25 cellular contexts compared by ENCODE assay signal in the genomic region with DNA sequence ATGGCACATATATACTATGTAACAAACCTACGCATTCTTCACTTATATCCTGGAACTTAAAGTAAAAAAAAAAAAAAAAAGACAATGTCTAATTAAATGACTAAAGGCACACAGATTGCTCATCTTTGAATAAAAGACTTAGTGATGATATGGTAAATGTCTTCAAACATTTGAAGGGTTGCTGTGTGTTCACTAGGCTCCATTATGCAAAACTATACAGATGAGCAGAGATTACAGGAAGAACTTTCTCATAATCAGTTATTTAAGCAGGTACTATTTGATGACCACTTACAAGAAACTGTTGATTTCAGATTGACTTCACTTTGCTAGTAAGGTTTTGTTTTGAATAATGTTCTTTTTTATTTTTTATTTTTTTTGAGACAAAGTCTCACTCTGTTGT. TPM values are rescaled to one million over a fixed set of nuclear protein-coding genes. Genes with fewer than 3 reads are reported as not detected.
DNase-seq lines count a peak whose midpoint lies in the region; ATAC-seq and TF ChIP-seq lines count a peak whose summit lies in the region.
"Had no signal": no experiment of that assay in that cellular context is flagged by ENCODE, and none has a peak within 500 bp of the region (broad histone marks: within the 10 kb centered on the region; RNA-seq: fewer than 3 reads in every experiment).

No MANE protein-coding gene starts in this region.

- H3K27me3 ChIP-seq in H7 (ENCODE audit: control insufficient read depth, insufficient read depth, low read length), result no peaks in the 10 kb centered on the region
- H3K27me3 ChIP-seq: BE2C, BLaER1 had no signal

- peaks cover 38% of the 10 kb centered on the region for H3K27me3 Mint-ChIP-seq in activated T-cell treated with anti-CD3 and anti-CD28 coated beads, Interleukin-2, amount 50 U/mL, for 72 hours (ENCODE audit: low read depth)
- H3K27me3 Mint-ChIP-seq in natural killer cell treated with Interleukin-12 subunit alpha and Interleukin-12 subunit beta and Interleukin-15 and Interleukin-18, amount 100 ng/mL, for 72 hours, result peaks cover 17 to 21% of the 10 kb centered on the region in 2 donors
- H3K27me3 Mint-ChIP-seq in natural killer cell (ENCODE audit: low read depth in 2 of 2), result peaks cover 17 to 36% of the 10 kb centered on the region in 2 donors

- no peak for TF ChIP-seq CTCF in natural killer cell (IDR thresholded peaks at IDR 0.05)

- H3K4me3 ChIP-seq in H7 (ENCODE audit: insufficient read depth, low read depth, low read length), result no peak overlapping the region
- H3K4me3 ChIP-seq: BLaER1, GM12878 had no signal

- no peak overlapping the region for H3K27ac Mint-ChIP-seq in activated T-cell treated with anti-CD3 and anti-CD28 coated beads, Interleukin-2, amount 50 U/mL, for 72 hours
- H3K27ac Mint-ChIP-seq in natural killer cell treated with Interleukin-12 subunit alpha and Interleukin-12 subunit beta and Interleukin-15 and Interleukin-18, amount 100 ng/mL, for 72 hours, result peak overlapping the region in 1 of 2 donors; percentile 2
- no peak overlapping the region for H3K27ac Mint-ChIP-seq in natural killer cell
- H3K27ac Mint-ChIP-seq: CD14-positive monocyte; CD4-positive, alpha-beta memory T cell; CD4-positive, CD25-positive, alpha-beta regulatory T cell; CD8-positive, alpha-beta memory T cell had no signal

- intact Hi-C loops in natural killer cell (cut with micrococcal nuclease), result no loop called here

- ATAC-seq in activated T-cell treated with anti-CD3 and anti-CD28 coated beads, Interleukin-2, amount 50 U/mL, for 72 hours (replicated peaks in 1 of 2), result peak; percentile 70 to 81
- peak in 1 of 2 donors; percentile 38 for ATAC-seq in natural killer cell treated with Interleukin-12 subunit alpha and Interleukin-12 subunit beta and Interleukin-15 and Interleukin-18, amount 100 ng/mL, for 72 hours
- no peak for ATAC-seq in natural killer cell
- ATAC-seq: GM12878 had no signal

- peaks cover 12% of the 10 kb centered on the region for H3K4me1 Mint-ChIP-seq in activated T-cell treated with anti-CD3 and anti-CD28 coated beads, Interleukin-2, amount 50 U/mL, for 72 hours (ENCODE audit: low read depth)
- no peaks in the 10 kb centered on the region for H3K4me1 Mint-ChIP-seq in natural killer cell treated with Interleukin-12 subunit alpha and Interleukin-12 subunit beta and Interleukin-15 and Interleukin-18, amount 100 ng/mL, for 72 hours (ENCODE audit: low read depth in 2 of 2)
- no peaks in the 10 kb centered on the region for H3K4me1 Mint-ChIP-seq in natural killer cell
- H3K4me1 Mint-ChIP-seq: CD14-positive monocyte; CD4-positive, alpha-beta memory T cell; CD4-positive, CD25-positive, alpha-beta regulatory T cell; CD8-positive, alpha-beta memory T cell had no signal

- no peaks in the 10 kb centered on the region for H3K9me3 Mint-ChIP-seq in activated T-cell treated with anti-CD3 and anti-CD28 coated beads, Interleukin-2, amount 50 U/mL, for 72 hours
- no peaks in the 10 kb centered on the region for H3K9me3 Mint-ChIP-seq in natural killer cell treated with Interleukin-12 subunit alpha and Interleukin-12 subunit beta and Interleukin-15 and Interleukin-18, amount 100 ng/mL, for 72 hours
- H3K9me3 Mint-ChIP-seq in natural killer cell, result no peaks in the 10 kb centered on the region
- H3K9me3 Mint-ChIP-seq: CD4-positive, alpha-beta memory T cell; CD8-positive, alpha-beta memory T cell had no signal

- no peak for DNase-seq in activated T-cell treated with anti-CD3 and anti-CD28 coated beads, Interleukin-2, amount 50 U/mL, for 72 hours
- DNase-seq in activated T-cell treated with anti-CD3 and anti-CD28 coated beads, Interleukin-2, amount 50 U/mL, for 48 hours, result no peak
- no peak for DNase-seq in natural killer cell treated with Interleukin-12 subunit alpha and Interleukin-12 subunit beta and Interleukin-15 and Interleukin-18, amount 100 ng/mL, for 72 hours (ENCODE audit: low spot score)
- DNase-seq in natural killer cell (no peak), H7 (no peak)
- DNase-seq: 8988T; ACHN; BE2C; C1 segment of cervical spinal cord; CD4-positive, alpha-beta memory T cell; CD4-positive, CD25-positive, alpha-beta regulatory T cell; CD8-positive, alpha-beta memory T cell; COR-L47; DMS 273 treated with DMSO at 0.1 percent for 48 hours; DMS153; DMS53; DMS79; DND-41; EL; GDM1 had no signal

- H3K36me3 ChIP-seq in H7 (replicated peaks; ENCODE audit: control insufficient read depth, insufficient read depth, low read length), result no peaks in the 10 kb centered on the region
- H3K36me3 ChIP-seq: BE2C, BLaER1 had no signal

- no peak overlapping the region for H3K4me3 Mint-ChIP-seq in activated T-cell treated with anti-CD3 and anti-CD28 coated beads, Interleukin-2, amount 50 U/mL, for 72 hours
- H3K4me3 Mint-ChIP-seq in natural killer cell treated with Interleukin-12 subunit alpha and Interleukin-12 subunit beta and Interleukin-15 and Interleukin-18, amount 100 ng/mL, for 72 hours, result peak overlapping the region; percentile 8
- H3K4me3 Mint-ChIP-seq in natural killer cell, result no peak overlapping the region
- H3K4me3 Mint-ChIP-seq: CD14-positive monocyte; CD4-positive, alpha-beta memory T cell; CD4-positive, CD25-positive, alpha-beta regulatory T cell; CD8-positive, alpha-beta memory T cell had no signal

- H3K36me3 Mint-ChIP-seq in activated T-cell treated with anti-CD3 and anti-CD28 coated beads, Interleukin-2, amount 50 U/mL, for 72 hours (ENCODE audit: insufficient read depth in 2 of 2), result no peaks in the 10 kb centered on the region
- H3K36me3 Mint-ChIP-seq in natural killer cell treated with Interleukin-12 subunit alpha and Interleukin-12 subunit beta and Interleukin-15 and Interleukin-18, amount 100 ng/mL, for 72 hours, result no peaks in the 10 kb centered on the region
- H3K36me3 Mint-ChIP-seq in natural killer cell, result no peaks in the 10 kb centered on the region
- H3K36me3 Mint-ChIP-seq: CD14-positive monocyte; CD4-positive, alpha-beta memory T cell; CD4-positive, CD25-positive, alpha-beta regulatory T cell; CD8-positive, alpha-beta memory T cell had no signal

RNA-seq across cellular contexts. Expression of a gene that starts 34.4 kb away (rescaled TPM):
- total RNA-seq in activated T-cell treated with anti-CD3 and anti-CD28 coated beads, Interleukin-2, amount 50 U/mL, for 72 hours, result under 1 TPM; 0.02 to 0.41 TPM
- total RNA-seq in natural killer cell treated with Interleukin-12 subunit alpha and Interleukin-12 subunit beta and Interleukin-15 and Interleukin-18, amount 100 ng/mL, for 72 hours, result under 1 TPM; 0.12 to 0.22 TPM
- total RNA-seq in natural killer cell, result under 1 TPM in 1 of 3 donors, not detected in 2; 0.10 TPM
- total RNA-seq in H7 (2014; rRNA removed; shearing (Covaris generic)), result 0.03 TPM in 1 of 2 replicates, not detected in the other
- total RNA-seq: A673, G401 had no signal

RNA-seq across cellular contexts. Expression of a gene that starts 46.5 kb away (rescaled TPM):
- total RNA-seq in activated T-cell treated with anti-CD3 and anti-CD28 coated beads, Interleukin-2, amount 50 U/mL, for 72 hours, result 100 to 1,000 TPM; 101 to 115 TPM
- 100 to 1,000 TPM in 1 of 2 donors, 10 to 100 TPM in 1; 83.4 to 127 TPM for total RNA-seq in natural killer cell treated with Interleukin-12 subunit alpha and Interleukin-12 subunit beta and Interleukin-15 and Interleukin-18, amount 100 ng/mL, for 72 hours
- total RNA-seq in natural killer cell, result 10 to 100 TPM; 24.2 to 31.3 (median 27.6) TPM
- total RNA-seq in H7 (2014; rRNA removed; shearing (Covaris generic)), result 240 and 259 TPM in 2 replicates

Comparison
In these comparisons a context has a peak if more than half of its experiments do, and no peak if none do; other contexts are left out.
1. ATAC-seq: peak in activated T-cell treated with anti-CD3 and anti-CD28 coated beads, Interleukin-2, amount 50 U/mL, for 72 hours (2 of 2); none in natural killer cell (0 of 3).